8 cellular contexts compared by ENCODE assay signal in genomic region chr15:55993111-55993803, GRCh38. TPM values are rescaled to one million over a fixed set of nuclear protein-coding genes. Genes with fewer than 3 reads are reported as not detected.
DNase-seq lines count a peak whose midpoint lies in the region; ATAC-seq, FAIRE-seq and TF ChIP-seq lines count a peak whose summit lies in the region.

NEDD4 (minus strand) TSS chr15:55993612; CDS start chr15:55993555, 57 bp downstream.

- H3K23ac ChIP-seq in IMR-90 (ENCODE audit: low read depth, low read length), result peak within 1 kb of the TSS; percentile 93

- peak; percentile 93 for ATAC-seq in GM21528 (IDR thresholded peaks at IDR 0.05; ENCODE audit: low FRiP score, unreplicated experiment)
- ATAC-seq in IMR-90 (ENCODE audit: low read depth), result peak; percentile 96
- peak; percentile 93 for ATAC-seq in naive thymus-derived CD4-positive, alpha-beta T cell
- peak; percentile 86 for ATAC-seq in stimulated activated memory B cell treated with anti-CD40 and anti-IgM and Interleukin-4, amounts not matched to agents 10 μg/mL and 1 μg/mL and 100 μg/mL, for 72 hours

- peak within 1 kb of the TSS; percentile 8; the same call in 1 of the 2 replicates for H4K5ac ChIP-seq in IMR-90 (ENCODE audit: low read depth, low read length)

- peak within 1 kb of the TSS; percentile 86 for H3K4me3 ChIP-seq in IMR-90 (ENCODE audit: insufficient read depth, low read depth, low read length)
- peak within 1 kb of the TSS; percentile 66 for H3K4me3 ChIP-seq in naive thymus-derived CD4-positive, alpha-beta T cell (ENCODE audit: low read length)

- no peaks in the 10 kb centered on the region for H3K36me3 ChIP-seq in IMR-90 (ENCODE audit: control insufficient read depth, insufficient read depth, low read length)
- no peaks in the 10 kb centered on the region for H3K36me3 ChIP-seq in naive thymus-derived CD4-positive, alpha-beta T cell (ENCODE audit: control insufficient read depth in 2 of 3, insufficient read depth in 3 of 3, low read length in 3 of 3)

- H2AK9ac ChIP-seq in IMR-90 (replicated peaks; ENCODE audit: low read depth, low read length, poor library complexity), result peak within 1 kb of the TSS; percentile 77

- DNase-seq in D341Med (ENCODE audit: low spot score) (peak; percentile 94), IMR-90 (peak; percentile 86), RCC 7860 (ENCODE audit: low spot score) (peak; percentile 73), fibroblast of gingiva (ENCODE audit: low read depth) (peak; percentile 86)
- peak; percentile 68 for DNase-seq in activated T-helper 1 cell treated with anti-CD3 and anti-CD28 coated beads, Interleukin-12 subunit alpha, Interleukin-12 subunit beta, Interleukin-2, Interleukin-4 antibody, amounts not matched to agents 30 ng/mL and 10 ng/mL and 1 ng/mL, durations not matched to agents 14 hours and 24 hours and 36 hours (ENCODE audit: low spot score)
- peak; percentile 60 to 80 (median 68) for DNase-seq in naive thymus-derived CD4-positive, alpha-beta T cell

- no peak within 1 kb of the TSS for H2AK5ac ChIP-seq in IMR-90 (ENCODE audit: low read depth, low read length)

- peak within 1 kb of the TSS; percentile 84 for H3K9ac ChIP-seq in IMR-90 (ENCODE audit: low read depth, low read length)

- peaks cover 4% of the 10 kb centered on the region; the same call in 1 of the 2 replicates for H4K20me1 ChIP-seq in IMR-90 (ENCODE audit: insufficient read depth, low read length)

- peak; percentile 61 for TF ChIP-seq CTCF in IMR-90 (conservative IDR thresholded peaks at IDR 0.05; ENCODE audit: low read depth, low read length)

- peak within 1 kb of the TSS; percentile 72 for H2BK20ac ChIP-seq in IMR-90 (ENCODE audit: low read depth, low read length)

- in situ Hi-C loops in IMR-90 (cut with MboI; ENCODE audit: low sequenced_read_pairs), result no loop called here

- H2AFZ ChIP-seq in IMR-90 (replicated peaks; ENCODE audit: low read length, poor library complexity), result peak within 1 kb of the TSS; percentile 95

- H3K18ac ChIP-seq in IMR-90 (ENCODE audit: low read depth, low read length), result peak within 1 kb of the TSS; percentile 57

- intact Hi-C loops in IMR-90 (cut with micrococcal nuclease), result loop anchor here (2.0 to 5.0 kb wide), 7 partner anchors 14 to 434 kb away; partner anchors contain the start of gene TEX9
- intact Hi-C loops in activated T-helper 1 cell treated with anti-CD3 and anti-CD28 coated beads, Interleukin-12 subunit alpha, Interleukin-12 subunit beta, Interleukin-2, Interleukin-4 antibody, amounts not matched to agents 30 ng/mL and 10 ng/mL and 1 ng/mL, durations not matched to agents 14 hours and 24 hours and 36 hours (cut with micrococcal nuclease), result loop anchor here (1.0 to 10.0 kb wide), 5 partner anchors 50 to 798 kb away; partner anchors contain the start of genes RSL24D1 and TEX9
- intact Hi-C loops in naive thymus-derived CD4-positive, alpha-beta T cell (cut with micrococcal nuclease), result loop anchor here (1.0 to 10.0 kb wide), 8 partner anchors 50 to 1714 kb away; partner anchors contain the start of genes POLR2M (in 1 of the 2) and RSL24D1 (in 1 of the 2)

- H4K8ac ChIP-seq in IMR-90 (ENCODE audit: low read depth in 2 of 2, low read length in 2 of 2), result peak within 1 kb of the TSS; percentile 51 to 73; a peak in 2 of 4 replicates

- peak within 1 kb of the TSS; percentile 92 for H2BK5ac ChIP-seq in IMR-90 (ENCODE audit: low read depth, low read length, poor library complexity, severe bottlenecking)

- H3K14ac ChIP-seq in IMR-90 (replicated peaks; ENCODE audit: low read depth, low read length), result peak within 1 kb of the TSS; percentile 92

- peak within 1 kb of the TSS; percentile 77 for H2BK120ac ChIP-seq in IMR-90 (ENCODE audit: low read depth, low read length)

- WGBS in IMR-90 (ENCODE audit: extremely low coverage in 2 of 2, insufficient read length in 1 of 2), 2 experiments, result 0% methylated on average over 5 of the region's 83 CpGs; no CpG with 5 or more reads in 1 of the 2 experiments

- H3K27ac Mint-ChIP-seq in activated T-helper 1 cell treated with anti-CD3 and anti-CD28 coated beads, Interleukin-12 subunit alpha, Interleukin-12 subunit beta, Interleukin-2, Interleukin-4 antibody, amounts not matched to agents 30 ng/mL and 10 ng/mL and 1 ng/mL, durations not matched to agents 14 hours and 24 hours and 36 hours, result peak within 1 kb of the TSS; percentile 57
- peak within 1 kb of the TSS; percentile 7 to 92 (median 68) for H3K27ac Mint-ChIP-seq in naive thymus-derived CD4-positive, alpha-beta T cell
- H3K27ac Mint-ChIP-seq in stimulated activated memory B cell treated with anti-CD40 and anti-IgM and Interleukin-4, amounts not matched to agents 10 μg/mL and 1 μg/mL and 100 μg/mL, for 72 hours, result no peak within 1 kb of the TSS

- H3K9me3 ChIP-seq in IMR-90 (ENCODE audit: control insufficient read depth, insufficient read depth, low read length), result no peaks in the 10 kb centered on the region
- H3K9me3 ChIP-seq in naive thymus-derived CD4-positive, alpha-beta T cell (ENCODE audit: control insufficient read depth in 2 of 3, low read length in 3 of 3), result no peaks in the 10 kb centered on the region

- peaks cover 8% of the 10 kb centered on the region for H3K9me1 ChIP-seq in IMR-90 (ENCODE audit: insufficient read depth, low read length)

- peaks cover 4% of the 10 kb centered on the region for H3K4me1 ChIP-seq in IMR-90 (ENCODE audit: control insufficient read depth, insufficient read depth, low read length)
- no peaks in the 10 kb centered on the region for H3K4me1 ChIP-seq in naive thymus-derived CD4-positive, alpha-beta T cell (ENCODE audit: control insufficient read depth in 2 of 2, insufficient read depth in 2 of 2, low read length in 2 of 2)

- H2BK15ac ChIP-seq in IMR-90 (ENCODE audit: low read depth, low read length), result peak within 1 kb of the TSS; percentile 55; the same call in 1 of the 3 replicates

- peak within 1 kb of the TSS; percentile 77 for H4K91ac ChIP-seq in IMR-90 (ENCODE audit: insufficient read depth, low read depth, low read length)

- POLR2A ChIA-PET in IMR-90 (lab: Charles Lee; ENCODE audit: unreplicated experiment), result no interaction called here
- POLR2A ChIA-PET in naive thymus-derived CD4-positive, alpha-beta T cell (lab: Charles Lee), result no interaction called here

- TF ChIP-seq RAD21 in IMR-90 (IDR thresholded peaks at IDR 0.05; ENCODE audit: low read length), result no peak; the same call in 1 of the 2 replicates

- no TSS peak for BruUV-seq in IMR-90 (replicated peaks; lab: Mats Ljungman, UMichigan)

- H3K4me3 Mint-ChIP-seq in activated T-helper 1 cell treated with anti-CD3 and anti-CD28 coated beads, Interleukin-12 subunit alpha, Interleukin-12 subunit beta, Interleukin-2, Interleukin-4 antibody, amounts not matched to agents 30 ng/mL and 10 ng/mL and 1 ng/mL, durations not matched to agents 14 hours and 24 hours and 36 hours, result peak within 1 kb of the TSS; percentile 87
- peak within 1 kb of the TSS; percentile 85 to 95 (median 90) for H3K4me3 Mint-ChIP-seq in naive thymus-derived CD4-positive, alpha-beta T cell
- H3K4me3 Mint-ChIP-seq in stimulated activated memory B cell treated with anti-CD40 and anti-IgM and Interleukin-4, amounts not matched to agents 10 μg/mL and 1 μg/mL and 100 μg/mL, for 72 hours, result peak within 1 kb of the TSS; percentile 96

- H3K9me3 Mint-ChIP-seq in activated T-helper 1 cell treated with anti-CD3 and anti-CD28 coated beads, Interleukin-12 subunit alpha, Interleukin-12 subunit beta, Interleukin-2, Interleukin-4 antibody, amounts not matched to agents 30 ng/mL and 10 ng/mL and 1 ng/mL, durations not matched to agents 14 hours and 24 hours and 36 hours, result no peaks in the 10 kb centered on the region
- peaks cover 0 to 3% (median 0%) of the 10 kb centered on the region in 11 donors for H3K9me3 Mint-ChIP-seq in naive thymus-derived CD4-positive, alpha-beta T cell
- H3K9me3 Mint-ChIP-seq in stimulated activated memory B cell treated with anti-CD40 and anti-IgM and Interleukin-4, amounts not matched to agents 10 μg/mL and 1 μg/mL and 100 μg/mL, for 72 hours, result no peaks in the 10 kb centered on the region

- peak within 1 kb of the TSS; percentile 81 for H3K4ac ChIP-seq in IMR-90 (ENCODE audit: low read depth, low read length)

- no peaks in the 10 kb centered on the region for H3K27me3 ChIP-seq in IMR-90 (ENCODE audit: control insufficient read depth, insufficient read depth, low read length)
- no peaks in the 10 kb centered on the region for H3K27me3 ChIP-seq in naive thymus-derived CD4-positive, alpha-beta T cell (ENCODE audit: control insufficient read depth in 2 of 2, insufficient read depth in 2 of 2, low read length in 2 of 2)

- CTCF ChIA-PET in IMR-90 (lab: Yijun Ruan, JAX), result interaction anchor here (1.0 to 1.2 kb wide), 2 partner anchors 9 to 76 kb away, joined by 3 to 9 read pairs; no protein-coding TSS in a partner anchor
- CTCF ChIA-PET in naive thymus-derived CD4-positive, alpha-beta T cell (lab: Charles Lee), result interaction anchor here (0.8 to 1.6 kb wide), 4 partner anchors 48 to 60 kb away, joined by 3 to 6 read pairs (median 4); no protein-coding TSS in a partner anchor

- peaks cover 9% of the 10 kb centered on the region for H3K36me3 Mint-ChIP-seq in activated T-helper 1 cell treated with anti-CD3 and anti-CD28 coated beads, Interleukin-12 subunit alpha, Interleukin-12 subunit beta, Interleukin-2, Interleukin-4 antibody, amounts not matched to agents 30 ng/mL and 10 ng/mL and 1 ng/mL, durations not matched to agents 14 hours and 24 hours and 36 hours (ENCODE audit: low read depth)
- peaks cover 0 to 7% (median 0%) of the 10 kb centered on the region in 5 donors for H3K36me3 Mint-ChIP-seq in naive thymus-derived CD4-positive, alpha-beta T cell
- H3K36me3 Mint-ChIP-seq in stimulated activated memory B cell treated with anti-CD40 and anti-IgM and Interleukin-4, amounts not matched to agents 10 μg/mL and 1 μg/mL and 100 μg/mL, for 72 hours, result no peaks in the 10 kb centered on the region

- peak within 1 kb of the TSS; percentile 94 for H3K4me2 ChIP-seq in IMR-90 (ENCODE audit: low read depth, low read length)

- no peak for FAIRE-seq in RCC 7860 (lab: Jason Lieb, UNC)

- H3K56ac ChIP-seq in IMR-90 (ENCODE audit: extremely low read depth, insufficient read depth, low read length), result peak within 1 kb of the TSS; percentile 86

- H3K79me1 ChIP-seq in IMR-90 (ENCODE audit: low read depth in 1 of 2, low read length in 2 of 2), result peaks cover 16 to 43% of the 10 kb centered on the region in 2 experiments

- peak within 1 kb of the TSS; percentile 96 for H3K27ac ChIP-seq in IMR-90 (ENCODE audit: insufficient read depth, low read length)
- H3K27ac ChIP-seq in naive thymus-derived CD4-positive, alpha-beta T cell (ENCODE audit: low read depth, low read length), result no peak within 1 kb of the TSS

- H3K4me1 Mint-ChIP-seq in activated T-helper 1 cell treated with anti-CD3 and anti-CD28 coated beads, Interleukin-12 subunit alpha, Interleukin-12 subunit beta, Interleukin-2, Interleukin-4 antibody, amounts not matched to agents 30 ng/mL and 10 ng/mL and 1 ng/mL, durations not matched to agents 14 hours and 24 hours and 36 hours (ENCODE audit: low read depth), result peaks cover 23% of the 10 kb centered on the region
- H3K4me1 Mint-ChIP-seq in naive thymus-derived CD4-positive, alpha-beta T cell, result peaks cover 8 to 26% (median 18%) of the 10 kb centered on the region in 7 donors
- H3K4me1 Mint-ChIP-seq in stimulated activated memory B cell treated with anti-CD40 and anti-IgM and Interleukin-4, amounts not matched to agents 10 μg/mL and 1 μg/mL and 100 μg/mL, for 72 hours, result peaks cover 5% of the 10 kb centered on the region

- dilution Hi-C loops in IMR-90 (cut with HindIII; ENCODE audit: low sequenced_read_pairs, unreplicated experiment), result no loop called here

- peaks cover 30% of the 10 kb centered on the region for H3K27me3 Mint-ChIP-seq in activated T-helper 1 cell treated with anti-CD3 and anti-CD28 coated beads, Interleukin-12 subunit alpha, Interleukin-12 subunit beta, Interleukin-2, Interleukin-4 antibody, amounts not matched to agents 30 ng/mL and 10 ng/mL and 1 ng/mL, durations not matched to agents 14 hours and 24 hours and 36 hours (ENCODE audit: insufficient read depth)
- H3K27me3 Mint-ChIP-seq in naive thymus-derived CD4-positive, alpha-beta T cell, result peaks cover 0 to 52% (median 0%) of the 10 kb centered on the region in 5 donors
- H3K27me3 Mint-ChIP-seq in stimulated activated memory B cell treated with anti-CD40 and anti-IgM and Interleukin-4, amounts not matched to agents 10 μg/mL and 1 μg/mL and 100 μg/mL, for 72 hours, result peaks cover 48% of the 10 kb centered on the region

- no peak for TF ChIP-seq POLR2A in IMR-90 (IDR thresholded peaks at IDR 0.05; ENCODE audit: low read depth, low read length)

RNA-seq across cellular contexts. Expression of gene NEDD4, which starts in this region (rescaled TPM):
- total RNA-seq in IMR-90 (2012; rRNA removed), result 80.7 and 106 TPM in 2 replicates
- 24.6 and 27.4 TPM in 2 replicates for polyA plus RNA-seq in IMR-90 (2012; rRNA removed)
- polyA plus RNA-seq in IMR-90 (2012; cell fraction: cytosol; rRNA removed), result 5.2 and 6.1 TPM in 2 replicates
- 4.6 and 39.1 TPM in 2 replicates for polyA plus RNA-seq in IMR-90 (2012; cell fraction: nucleus; rRNA removed; ENCODE audit: low replicate concordance)
- 10.4 and 12.6 TPM in 2 replicates for total RNA-seq in activated T-helper 1 cell treated with anti-CD3 and anti-CD28 coated beads, Interleukin-12 subunit alpha, Interleukin-12 subunit beta, Interleukin-2, Interleukin-4 antibody, amounts not matched to agents 30 ng/mL and 10 ng/mL and 1 ng/mL, durations not matched to agents 14 hours and 24 hours and 36 hours
- 10 to 100 TPM in 1 of 5 experiments, 1 to 10 TPM in 4; 3.3 to 15.1 (median 5.4) TPM for total RNA-seq in naive thymus-derived CD4-positive, alpha-beta T cell
- polyA plus RNA-seq in naive thymus-derived CD4-positive, alpha-beta T cell, result 1 to 10 TPM; 1.1 to 3.4 TPM
